Comparison of ENCODE assay signal across 10 cellular contexts in the genomic region with DNA sequence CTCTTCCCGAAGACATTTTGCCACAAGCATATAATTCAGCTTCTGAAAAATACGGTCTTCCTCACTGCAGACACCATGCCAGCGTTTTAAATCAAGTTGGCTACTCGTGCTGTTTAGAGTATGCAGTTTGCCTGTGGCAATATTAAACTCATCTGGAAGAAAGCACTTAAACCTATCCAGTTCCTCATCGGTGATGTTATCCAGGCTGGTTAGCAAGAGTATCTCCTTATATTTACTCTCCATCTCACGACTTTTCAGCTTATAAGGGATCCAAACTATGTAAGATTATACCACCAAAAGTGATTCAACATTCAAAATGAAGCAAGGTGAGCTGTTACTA. TPM values are rescaled to one million over a fixed set of nuclear protein-coding genes. Genes with fewer than 3 reads are reported as not detected.
A peak's percentile ranks its signal among the peaks of the same experiment; 100 is the strongest.
DNase-seq lines count a peak whose midpoint lies in the region; ATAC-seq, FAIRE-seq and TF ChIP-seq lines count a peak whose summit lies in the region.
"Had no signal": no experiment of that assay in that cellular context is flagged by ENCODE, and none has a peak within 500 bp of the region (broad histone marks: within the 10 kb centered on the region; RNA-seq: fewer than 3 reads in every experiment).

No MANE protein-coding gene starts in this region.

- H3K9me3 ChIP-seq in SK-N-MC (ENCODE audit: low read depth, low read length) (no peaks in the 10 kb centered on the region), H1 (ENCODE audit: insufficient read depth in 2 of 2, low read depth in 1 of 2, low read length in 1 of 2) (no peaks in the 10 kb centered on the region), mesenchymal stem cell (ENCODE audit: control insufficient read depth, low read length) (no peaks in the 10 kb centered on the region), thoracic aorta (no peaks in the 10 kb centered on the region)

- peak overlapping the region; percentile 33; the same call in 1 of the 2 replicates for H2AFZ ChIP-seq in H1 (ENCODE audit: low read length)
- no peak overlapping the region for H2AFZ ChIP-seq in mesenchymal stem cell (ENCODE audit: low read depth, low read length)

- H4K20me1 ChIP-seq in H1 (replicated peaks in 1 of 2; ENCODE audit: control insufficient read depth in 1 of 2, insufficient read depth in 2 of 2, low read length in 2 of 2), result no peaks in the 10 kb centered on the region

- POLR2A ChIA-PET in H1 (lab: Charles Lee; ENCODE audit: partially characterized antibody), result interaction anchor here (1.0 kb wide), 1 partner anchor 27 kb away, joined by 3 read pairs; no protein-coding TSS in a partner anchor

- H3K4me2 ChIP-seq in H1 (ENCODE audit: insufficient read depth in 1 of 2, low read depth in 2 of 2, low read length in 2 of 2) (peak overlapping the region; percentile 61 to 95), mesenchymal stem cell (ENCODE audit: low read length, poor library complexity, severe bottlenecking) (peak overlapping the region; percentile 62)

- no peak overlapping the region for H2BK5ac ChIP-seq in H1 (ENCODE audit: low read depth, low read length)
- no peak overlapping the region for H2BK5ac ChIP-seq in mesenchymal stem cell (ENCODE audit: low read depth, low read length, poor library complexity, severe bottlenecking)

- no peak for TF ChIP-seq POLR2A in H1 (IDR thresholded peaks at IDR 0.05; ENCODE audit: control extremely low read depth in 1 of 2, low read depth in 2 of 2, low read length in 2 of 2)

- no peak overlapping the region for H3K23ac ChIP-seq in H1 (ENCODE audit: insufficient read length)
- H3K23ac ChIP-seq in mesenchymal stem cell (ENCODE audit: low read length in 2 of 2), result no peak overlapping the region

- TF ChIP-seq EP300 in H1 (IDR thresholded peaks at IDR 0.05; ENCODE audit: borderline replicate concordance in 1 of 2, low read depth in 2 of 2, low read length in 2 of 2), result no peak

- H4K5ac ChIP-seq in H1 (ENCODE audit: insufficient read length, low read depth, low read length), result peak overlapping the region; percentile 51

- TF ChIP-seq RAD21 in H1 (IDR thresholded peaks at IDR 0.05 in 1 of 2, conservative IDR thresholded peaks at IDR 0.05 in 1 of 2; ENCODE audit: low read depth in 2 of 2, low read length in 2 of 2), result no peak

- H3K36me3 ChIP-seq in SK-N-MC (ENCODE audit: insufficient read depth, low read length) (no peaks in the 10 kb centered on the region), H1 (ENCODE audit: control insufficient read depth in 2 of 4, insufficient read depth in 4 of 4, low read length in 3 of 4) (no peaks in the 10 kb centered on the region), mesenchymal stem cell (ENCODE audit: control insufficient read depth in 1 of 2, insufficient read depth in 2 of 2, low read depth in 1 of 2, low read length in 2 of 2) (no peaks in the 10 kb centered on the region), thoracic aorta (no peaks in the 10 kb centered on the region)

- no peak for DNase-seq in SK-N-MC (ENCODE audit: low read depth, low spot score)
- no peak for DNase-seq in H1 (ENCODE audit: low read depth in 1 of 2, low spot score in 2 of 2)
- no peak for DNase-seq in mesenchymal stem cell
- DNase-seq in thoracic aorta (ENCODE audit: low spot score), result no peak
- no peak for DNase-seq in stimulated activated CD4-positive, alpha-beta T cell treated with anti-CD3 and anti-CD28 coated beads, Interleukin-2, amount 100 ng/mL, for 48 hours
- DNase-seq in epidermal melanocyte (ENCODE audit: insufficient read length, low spot score), result no peak
- DNase-seq: Karpas-422, SIG-M5 had no signal

- H3K9ac ChIP-seq in SK-N-MC (ENCODE audit: insufficient read length), result peak overlapping the region; percentile 76
- peak overlapping the region in 2 of 4 experiments; percentile 45 to 64; a peak in 2 of 7 replicates for H3K9ac ChIP-seq in H1 (replicated peaks in 1 of 4; ENCODE audit: extremely low read depth in 1 of 4, low read depth in 3 of 4, low read length in 3 of 4)
- peak overlapping the region; percentile 99 for H3K9ac ChIP-seq in mesenchymal stem cell (ENCODE audit: low read length)

- H3K18ac ChIP-seq in H1 (ENCODE audit: extremely low read depth, low read length) (no peak overlapping the region), mesenchymal stem cell (ENCODE audit: low read depth in 1 of 2, low read length in 2 of 2) (peak overlapping the region; percentile 1 to 15)

- CTCF ChIA-PET in H1 (lab: Charles Lee; ENCODE audit: partially characterized antibody), result interaction anchor here (0.6 to 2.0 kb wide), 5 partner anchors 72 to 551 kb away, joined by 3 to 6 read pairs (median 4); no protein-coding TSS in a partner anchor

- H3K79me1 ChIP-seq in H1 (ENCODE audit: low read depth, low read length) (no peaks in the 10 kb centered on the region), mesenchymal stem cell (replicated peaks; ENCODE audit: low read length, poor library complexity, severe bottlenecking) (no peaks in the 10 kb centered on the region)

- peaks cover 0 to 9% (median 3%) of the 10 kb centered on the region in 4 experiments; a peak in 4 of 7 replicates for H3K4me1 ChIP-seq in H1 (replicated peaks in 1 of 4; ENCODE audit: control insufficient read depth in 3 of 4, insufficient read depth in 4 of 4, low read length in 3 of 4)
- H3K4me1 ChIP-seq in mesenchymal stem cell (ENCODE audit: control insufficient read depth, insufficient read depth, low read depth, low read length), result no peaks in the 10 kb centered on the region
- H3K4me1 ChIP-seq in thoracic aorta (ENCODE audit: control insufficient read depth in 1 of 2, low read depth in 2 of 2), result peaks cover 3 to 19% of the 10 kb centered on the region in 2 donors

- peaks cover 5% of the 10 kb centered on the region for H3K23me2 ChIP-seq in H1 (ENCODE audit: low read depth, low read length)

- peak overlapping the region; percentile 91 for H3K4me3 ChIP-seq in SK-N-MC
- H3K4me3 ChIP-seq in H1 (ENCODE audit: extremely low read depth in 1 of 4, insufficient read depth in 2 of 4, low read depth in 3 of 4, low read length in 4 of 4), result peak overlapping the region; percentile 50 to 79 (median 66); a peak in 7 of 8 replicates
- peak overlapping the region in 1 of 2 experiments; percentile 82 for H3K4me3 ChIP-seq in mesenchymal stem cell (ENCODE audit: insufficient read depth in 1 of 2, low read depth in 1 of 2, low read length in 2 of 2)
- peak overlapping the region; percentile 72 for H3K4me3 ChIP-seq in thoracic aorta

- TF ChIP-seq CTCF in H1 (IDR thresholded peaks at IDR 0.05; ENCODE audit: control extremely low read depth in 1 of 3, insufficient read depth in 1 of 3, low read depth in 1 of 3, low read length in 3 of 3) (no peak), thoracic aorta (IDR thresholded peaks at IDR 0.05) (no peak)

- no peak overlapping the region for H2BK20ac ChIP-seq in H1 (ENCODE audit: low read length)

- no peak overlapping the region for H2BK15ac ChIP-seq in H1 (ENCODE audit: low read length)
- no peak overlapping the region for H2BK15ac ChIP-seq in mesenchymal stem cell (ENCODE audit: low read depth, poor library complexity, severe bottlenecking)

- no peak for ATAC-seq in thoracic aorta (ENCODE audit: insufficient number of reproducible peaks, low FRiP score, low read depth)
- no peak for ATAC-seq in HG02642 (IDR thresholded peaks at IDR 0.05; ENCODE audit: poor library complexity, unreplicated experiment)
- ATAC-seq in GM21515 (IDR thresholded peaks at IDR 0.05; ENCODE audit: unreplicated experiment), result no peak

- no peak overlapping the region for H4K91ac ChIP-seq in H1 (replicated peaks; ENCODE audit: insufficient read length, low read length)
- no peak overlapping the region for H4K91ac ChIP-seq in mesenchymal stem cell (ENCODE audit: low read length)

- no peak overlapping the region for H2BK120ac ChIP-seq in H1 (replicated peaks; ENCODE audit: low read depth, low read length)
- H2BK120ac ChIP-seq in mesenchymal stem cell (ENCODE audit: low read depth, low read length), result no peak overlapping the region

- H3K27me3 ChIP-seq in H1 (replicated peaks in 1 of 4; ENCODE audit: control insufficient read depth in 3 of 4, extremely low read depth in 1 of 4, insufficient read depth in 3 of 4, low read length in 3 of 4), result peaks cover 0 to 13% (median 5%) of the 10 kb centered on the region in 4 experiments; a peak in 4 of 7 replicates
- no peaks in the 10 kb centered on the region for H3K27me3 ChIP-seq in mesenchymal stem cell (ENCODE audit: control insufficient read depth in 1 of 2, insufficient read depth in 1 of 2, low read length in 2 of 2)
- no peaks in the 10 kb centered on the region for H3K27me3 ChIP-seq in thoracic aorta (replicated peaks; ENCODE audit: insufficient read depth)

- no peaks in the 10 kb centered on the region for H3K79me2 ChIP-seq in H1 (ENCODE audit: control insufficient read depth in 1 of 2, insufficient read depth in 2 of 2, low read length in 2 of 2)

- H3K56ac ChIP-seq in H1 (replicated peaks; ENCODE audit: insufficient read length, low read depth, low read length), result no peak overlapping the region

- 4% methylated on average over 6 of the region's 6 CpGs; no CpG with 5 or more reads in 1 of the 2 experiments for WGBS in H1 (ENCODE audit: extremely low coverage in 1 of 2, insufficient coverage in 1 of 2, insufficient read length in 1 of 2, insufficient replicate concordance in 2 of 2, low coverage in 1 of 2, low lambda C conversion rate in 2 of 2, missing lambda C conversion rate in 1 of 2), 2 experiments
- WGBS in mesenchymal stem cell, result 0% methylated on average over 5 of the region's 6 CpGs

- H3K14ac ChIP-seq in H1 (ENCODE audit: insufficient read length) (no peak overlapping the region), mesenchymal stem cell (ENCODE audit: low read length in 2 of 2) (no peak overlapping the region)

- FAIRE-seq in H1 (lab: Jason Lieb, UNC), result no peak

- H3K27ac ChIP-seq in SK-N-MC (peak overlapping the region; percentile 97), H1 (ENCODE audit: low read depth, low read length) (peak overlapping the region; percentile 6; the same call in 1 of the 2 replicates), mesenchymal stem cell (ENCODE audit: low read length, poor library complexity, severe bottlenecking) (peak overlapping the region; percentile 88), thoracic aorta (peak overlapping the region; percentile 65 to 81)

- H2BK12ac ChIP-seq in H1 (ENCODE audit: low read depth, low read length) (no peak overlapping the region), mesenchymal stem cell (ENCODE audit: low read length in 2 of 2) (no peak overlapping the region)

- H2AK5ac ChIP-seq in H1 (ENCODE audit: low read depth, low read length), result no peak overlapping the region
- H2AK5ac ChIP-seq in mesenchymal stem cell (ENCODE audit: low read length, severe bottlenecking), result no peak overlapping the region

- H3K4ac ChIP-seq in H1 (replicated peaks; ENCODE audit: insufficient read length, low read depth, low read length), result no peak overlapping the region
- H3K4ac ChIP-seq in mesenchymal stem cell (ENCODE audit: low read depth in 1 of 2, low read length in 2 of 2), result peak overlapping the region in 1 of 2 experiments; percentile 60

- H4K8ac ChIP-seq in H1 (ENCODE audit: extremely low read depth, insufficient read depth, low read length) (no peak overlapping the region), mesenchymal stem cell (ENCODE audit: low read length) (no peak overlapping the region)

RNA-seq across cellular contexts. Expression of gene IFI16, which starts 9.7 kb away (rescaled TPM):
- total RNA-seq in H1 (2021; fragmentation: NEBNext Ultra II Directional; extraction: Animal tissue kit (Norgen Biotek cat#: 25700)), result 0.63 and 1.1 TPM in 2 replicates
- polyA plus RNA-seq in H1 (2011; rRNA removed), result 0.52 and 0.74 TPM in 2 replicates
- polyA plus RNA-seq in H1 (2011; cell fraction: cytosol; rRNA removed), result 0.84 TPM
- polyA plus RNA-seq in H1 (2011; cell fraction: nucleus; rRNA removed), result 0.97 TPM
- 0.42 to 1.1 TPM (median 0.84 TPM) in 4 replicates for polyA plus RNA-seq in H1 (2012, experiment 1 of 2)
- polyA plus RNA-seq in H1 (2012, experiment 2 of 2), result not detected
- polyA plus RNA-seq in H1 (2013, experiment 1 of 2), result 0.77 TPM
- polyA plus RNA-seq in H1 (2013, experiment 2 of 2), result 0.77 TPM
- polyA minus RNA-seq in H1 (2011; rRNA and poly(A)+ RNA removed), result 0.88 and 1.9 TPM in 2 replicates
- 1.6 TPM for polyA minus RNA-seq in H1 (2011; cell fraction: cytosol; rRNA and poly(A)+ RNA removed)
- polyA minus RNA-seq in H1 (2011; cell fraction: nucleus; rRNA and poly(A)+ RNA removed), result 6.6 TPM
- polyA plus RNA-seq in mesenchymal stem cell (2013, experiment 1 of 2), result 194 TPM
- polyA plus RNA-seq in mesenchymal stem cell (2013, experiment 2 of 2), result 191 TPM
- 100 to 1,000 TPM in 1 of 2 donors, 10 to 100 TPM in 1; 65.4 to 182 TPM for total RNA-seq in thoracic aorta

Comparison
In these comparisons a context has a peak if more than half of its experiments do, and no peak if none do; other contexts are left out.
1. H3K27ac ChIP-seq: peak in every context shown above with its lines; median percentile 97 in SK-N-MC; 88 in mesenchymal stem cell; 73 in thoracic aorta; 6 in H1.
2. RNA of gene IFI16, which starts 9.7 kb away (total RNA-seq): 65.4 to 182 TPM in thoracic aorta; 0.63 to 1.1 TPM in H1; every median in the first group is over 10 times any median in the second.